In genomic region chr5:26740182-26740581, GRCh38 we compare ENCODE assay signal across 33 cellular contexts.
"Had no signal": no experiment of that assay in that cellular context is flagged by ENCODE, and none has a peak within 500 bp of the region (broad histone marks: within the 10 kb centered on the region; RNA-seq: fewer than 3 reads in every experiment).

No MANE protein-coding gene starts in this region.

- H3K27me3 Mint-ChIP-seq: activated B cell treated with CpG ODN at 0.5 μM for 24 hours; activated CD4-positive, alpha-beta memory T cell treated with anti-CD3 and anti-CD28 coated beads for 36 hours; activated CD4-positive, alpha-beta memory T cell treated with anti-CD3 and anti-CD28 coated beads, Interleukin-2, amount 10 ng/mL, durations not matched to agents 7 days and 5 days; activated CD4-positive, alpha-beta T cell treated with anti-CD3 and anti-CD28 coated beads for 36 hours; activated CD4-positive, alpha-beta T cell treated with anti-CD3 and anti-CD28 coated beads, Interleukin-2, amount 10 ng/mL, durations not matched to agents 24 days and 14 days; activated CD4-positive, alpha-beta T cell treated with anti-CD3 and anti-CD28 coated beads, Interleukin-2, amount 10 ng/mL, durations not matched to agents 7 days and 5 days; activated CD8-positive, alpha-beta memory T cell treated with anti-CD3 and anti-CD28 coated beads, Interleukin-2, amount 10 ng/mL, durations not matched to agents 7 days and 5 days; activated CD8-positive, alpha-beta T cell treated with anti-CD3 and anti-CD28 coated beads for 36 hours; activated T-cell treated with anti-CD3 and anti-CD28 coated beads, Interleukin-2, amount 50 U/mL, for 24 hours; T-helper 17 cell had no signal

- ATAC-seq: activated CD4-positive, alpha-beta T cell treated with anti-CD3 and anti-CD28 coated beads for 36 hours; activated CD4-positive, CD25-positive, alpha-beta regulatory T cell treated with anti-CD3 and anti-CD28 coated beads, Interleukin-2, amount 50 U/mL, for 24 hours; activated CD8-positive, alpha-beta memory T cell treated with anti-CD3 and anti-CD28 coated beads, Interleukin-2, amount 10 ng/mL, durations not matched to agents 7 days and 5 days; activated CD8-positive, alpha-beta T cell treated with anti-CD3 and anti-CD28 coated beads for 36 hours; activated CD8-positive, alpha-beta T cell treated with anti-CD3 and anti-CD28 coated beads, Interleukin-2, amount 10 ng/mL, durations not matched to agents 7 days and 5 days; T-helper 17 cell; WTC11 had no signal

- H3K4me3 Mint-ChIP-seq: activated B cell treated with CpG ODN at 0.5 μM for 24 hours; activated CD4-positive, alpha-beta memory T cell treated with anti-CD3 and anti-CD28 coated beads for 36 hours; activated CD4-positive, alpha-beta memory T cell treated with anti-CD3 and anti-CD28 coated beads, Interleukin-2, amount 10 ng/mL, durations not matched to agents 7 days and 5 days; activated CD4-positive, alpha-beta T cell treated with anti-CD3 and anti-CD28 coated beads for 36 hours; activated CD4-positive, alpha-beta T cell treated with anti-CD3 and anti-CD28 coated beads, Interleukin-2, amount 10 ng/mL, durations not matched to agents 24 days and 14 days; activated CD4-positive, alpha-beta T cell treated with anti-CD3 and anti-CD28 coated beads, Interleukin-2, amount 10 ng/mL, durations not matched to agents 7 days and 5 days; activated CD8-positive, alpha-beta memory T cell treated with anti-CD3 and anti-CD28 coated beads, Interleukin-2, amount 10 ng/mL, durations not matched to agents 7 days and 5 days; activated CD8-positive, alpha-beta T cell treated with anti-CD3 and anti-CD28 coated beads for 36 hours; activated CD8-positive, alpha-beta T cell treated with anti-CD3 and anti-CD28 coated beads, Interleukin-2, amount 10 ng/mL, durations not matched to agents 7 days and 5 days; activated T-cell treated with anti-CD3 and anti-CD28 coated beads, Interleukin-2, amount 50 U/mL, for 24 hours; T-helper 1 cell treated with Interleukin-12 subunit alpha and Interleukin-12 subunit beta and Interleukin-4 antibody, amounts not matched to agents 30 μg/mL and 1 μg/mL, for 36 hours; T-helper 17 cell; T-helper 2 cell treated with Interferon-gamma antibody and Interleukin-4, amounts not matched to agents 5 μg/mL and 100 μg/mL, for 36 hours; WTC11 had no signal

- H3K4me1 Mint-ChIP-seq: activated B cell treated with CpG ODN at 0.5 μM for 24 hours; activated CD4-positive, alpha-beta memory T cell treated with anti-CD3 and anti-CD28 coated beads, Interleukin-2, amount 10 ng/mL, durations not matched to agents 7 days and 5 days; activated CD4-positive, alpha-beta T cell treated with anti-CD3 and anti-CD28 coated beads for 36 hours; activated CD4-positive, alpha-beta T cell treated with anti-CD3 and anti-CD28 coated beads, Interleukin-2, amount 10 ng/mL, durations not matched to agents 24 days and 14 days; activated CD4-positive, alpha-beta T cell treated with anti-CD3 and anti-CD28 coated beads, Interleukin-2, amount 10 ng/mL, durations not matched to agents 7 days and 5 days; activated CD8-positive, alpha-beta memory T cell treated with anti-CD3 and anti-CD28 coated beads, Interleukin-2, amount 10 ng/mL, durations not matched to agents 7 days and 5 days; T-helper 17 cell; WTC11 had no signal

- DNase-seq: activated B cell treated with CpG ODN at 0.5 μM for 24 hours; activated CD4-positive, alpha-beta memory T cell treated with anti-CD3 and anti-CD28 coated beads for 36 hours; activated CD4-positive, alpha-beta memory T cell treated with anti-CD3 and anti-CD28 coated beads, Interleukin-2, amount 10 ng/mL, durations not matched to agents 7 days and 5 days; activated CD4-positive, alpha-beta T cell treated with anti-CD3 and anti-CD28 coated beads for 1 hour; activated CD4-positive, alpha-beta T cell treated with anti-CD3 and anti-CD28 coated beads for 36 hours; activated CD4-positive, alpha-beta T cell treated with anti-CD3 and anti-CD28 coated beads for 4 hours; activated CD4-positive, alpha-beta T cell treated with anti-CD3 and anti-CD28 coated beads for 48 hours; activated CD4-positive, alpha-beta T cell treated with anti-CD3 and anti-CD28 coated beads, Interleukin-2, amount 10 ng/mL, durations not matched to agents 24 days and 14 days; activated CD4-positive, alpha-beta T cell treated with anti-CD3 and anti-CD28 coated beads, Interleukin-2, amount 10 ng/mL, durations not matched to agents 7 days and 5 days; activated CD4-positive, alpha-beta T cell treated with anti-CD3 and anti-CD28 coated beads, Interleukin-2, amount 50 U/mL, for 1 hour; activated CD4-positive, alpha-beta T cell treated with anti-CD3 and anti-CD28 coated beads, Interleukin-2, amount 50 U/mL, for 4 hours; activated CD4-positive, alpha-beta T cell treated with anti-CD3 and anti-CD28 coated beads, Interleukin-2, amount 50 U/mL, for 48 hours; activated CD4-positive, CD25-positive, alpha-beta regulatory T cell; activated CD4-positive, CD25-positive, alpha-beta regulatory T cell treated with anti-CD3 and anti-CD28 coated beads, Interleukin-2, amount 50 U/mL, for 72 hours; activated CD8-positive, alpha-beta memory T cell treated with anti-CD3 and anti-CD28 coated beads for 24 hours; activated CD8-positive, alpha-beta memory T cell treated with anti-CD3 and anti-CD28 coated beads, Interleukin-2, amount 10 ng/mL, durations not matched to agents 7 days and 5 days; activated CD8-positive, alpha-beta memory T cell treated with anti-CD3 and anti-CD28 coated beads, Interleukin-2, amount 50 U/mL, for 4 hours; activated CD8-positive, alpha-beta memory T cell treated with anti-CD3 and anti-CD28 coated beads, Interleukin-2, amount 50 U/mL, for 48 hours; activated CD8-positive, alpha-beta T cell treated with anti-CD3 and anti-CD28 coated beads for 36 hours; activated CD8-positive, alpha-beta T cell treated with anti-CD3 and anti-CD28 coated beads, Interleukin-2, amount 10 ng/mL, durations not matched to agents 7 days and 5 days; activated T-cell treated with anti-CD3 and anti-CD28 coated beads for 4 hours; activated T-cell treated with anti-CD3 and anti-CD28 coated beads, Interleukin-2, amount 50 U/mL, for 1 hour; activated T-cell treated with anti-CD3 and anti-CD28 coated beads, Interleukin-2, amount 50 U/mL, for 24 hours; T-helper 17 cell; T-helper 2 cell; T-helper 9 cell; T1000; WERI-Rb-1 had no signal

- H3K36me3 ChIP-seq: WERI-Rb-1 had no signal

- H3K27ac Mint-ChIP-seq: activated B cell treated with CpG ODN at 0.5 μM for 24 hours; activated CD4-positive, alpha-beta memory T cell treated with anti-CD3 and anti-CD28 coated beads for 36 hours; activated CD4-positive, alpha-beta memory T cell treated with anti-CD3 and anti-CD28 coated beads, Interleukin-2, amount 10 ng/mL, durations not matched to agents 7 days and 5 days; activated CD4-positive, alpha-beta T cell treated with anti-CD3 and anti-CD28 coated beads for 36 hours; activated CD4-positive, alpha-beta T cell treated with anti-CD3 and anti-CD28 coated beads, Interleukin-2, amount 10 ng/mL, durations not matched to agents 24 days and 14 days; activated CD4-positive, alpha-beta T cell treated with anti-CD3 and anti-CD28 coated beads, Interleukin-2, amount 10 ng/mL, durations not matched to agents 7 days and 5 days; activated CD8-positive, alpha-beta memory T cell treated with anti-CD3 and anti-CD28 coated beads, Interleukin-2, amount 10 ng/mL, durations not matched to agents 7 days and 5 days; activated CD8-positive, alpha-beta T cell treated with anti-CD3 and anti-CD28 coated beads for 36 hours; activated CD8-positive, alpha-beta T cell treated with anti-CD3 and anti-CD28 coated beads, Interleukin-2, amount 10 ng/mL, durations not matched to agents 7 days and 5 days; activated T-cell treated with anti-CD3 and anti-CD28 coated beads, Interleukin-2, amount 50 U/mL, for 24 hours; T-helper 1 cell treated with Interleukin-12 subunit alpha and Interleukin-12 subunit beta and Interleukin-4 antibody, amounts not matched to agents 30 μg/mL and 1 μg/mL, for 36 hours; T-helper 17 cell; T-helper 2 cell treated with Interferon-gamma antibody and Interleukin-4, amounts not matched to agents 5 μg/mL and 100 μg/mL, for 36 hours; WTC11 had no signal

- H3K36me3 Mint-ChIP-seq: activated CD4-positive, alpha-beta memory T cell treated with anti-CD3 and anti-CD28 coated beads for 36 hours; activated CD8-positive, alpha-beta memory T cell treated with anti-CD3 and anti-CD28 coated beads, Interleukin-2, amount 10 ng/mL, durations not matched to agents 7 days and 5 days had no signal

- H3K27ac ChIP-seq: VCaP, WERI-Rb-1 had no signal

- H3K9me3 Mint-ChIP-seq: activated B cell treated with CpG ODN at 0.5 μM for 24 hours; activated CD4-positive, alpha-beta T cell treated with anti-CD3 and anti-CD28 coated beads, Interleukin-2, amount 10 ng/mL, durations not matched to agents 24 days and 14 days; T-helper 1 cell treated with Interleukin-12 subunit alpha and Interleukin-12 subunit beta and Interleukin-4 antibody, amounts not matched to agents 30 μg/mL and 1 μg/mL, for 36 hours had no signal
